Comparison of ENCODE assay signal across 9 cellular contexts in the genomic region with DNA sequence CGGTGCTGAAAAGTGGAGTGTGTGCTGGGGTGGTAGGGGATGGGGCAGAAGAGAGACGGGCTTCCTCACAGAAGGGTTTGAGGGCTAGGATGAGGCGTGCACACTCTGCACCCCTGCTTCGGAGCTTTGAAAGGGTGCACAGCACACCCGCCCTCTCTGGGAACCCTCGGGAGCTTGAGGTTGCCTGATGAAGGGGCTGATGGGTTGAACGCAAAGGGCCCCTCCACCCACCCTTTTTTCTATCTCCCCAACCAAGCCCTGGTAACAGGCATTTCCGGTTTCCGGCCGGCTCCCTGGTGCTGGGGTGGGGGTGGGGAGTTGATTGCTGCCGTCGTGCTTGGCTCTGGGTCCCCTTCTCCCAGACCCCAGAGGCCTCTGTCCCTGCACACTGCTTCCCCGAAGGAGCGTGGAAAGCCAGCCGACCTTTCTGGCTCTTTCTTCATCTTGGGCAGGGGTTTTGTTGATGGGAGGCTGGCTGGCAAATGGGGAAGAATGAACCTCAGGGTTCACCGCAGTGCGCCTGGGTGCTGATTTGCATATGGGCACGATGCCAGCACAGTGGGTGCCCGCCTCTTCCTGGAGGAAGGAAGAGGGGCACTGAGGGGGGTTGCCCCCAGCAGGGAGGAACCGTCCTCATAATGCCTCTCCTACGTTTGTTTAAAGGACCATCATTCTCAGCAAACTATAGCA. TPM values are rescaled to one million over a fixed set of nuclear protein-coding genes. Genes with fewer than 3 reads are reported as not detected.
DNase-seq lines count a peak whose midpoint lies in the region; ATAC-seq, FAIRE-seq and TF ChIP-seq lines count a peak whose summit lies in the region.
"Had no signal": no experiment of that assay in that cellular context is flagged by ENCODE, and none has a peak within 500 bp of the region (broad histone marks: within the 10 kb centered on the region; RNA-seq: fewer than 3 reads in every experiment).

No MANE protein-coding gene starts in this region.

- H3K9me2 ChIP-seq in MM.1S (replicated peaks; ENCODE audit: insufficient read depth, low read length): no peaks in the 10 kb centered on the region

- peak overlapping the region; percentile 79 for H3K4me2 ChIP-seq in MM.1S (ENCODE audit: low read depth, low read length)

- peak overlapping the region; percentile 57 for H3K9ac ChIP-seq in MM.1S (ENCODE audit: low read length)

- H3K4me1 ChIP-seq in ACC112 (ENCODE audit: control insufficient read depth, insufficient read depth, low read length, unreplicated experiment): peaks cover 16% of the 10 kb centered on the region
- peaks cover 34% of the 10 kb centered on the region for H3K4me1 ChIP-seq in MM.1S (ENCODE audit: low read length)

- H3F3A ChIP-seq in MM.1S (ENCODE audit: insufficient read depth, low read length): peaks cover 42% of the 10 kb centered on the region

- no peak for ATAC-seq in GM19023 (IDR thresholded peaks at IDR 0.05; ENCODE audit: unreplicated experiment)

- TF ChIP-seq CTCF in MM.1S (IDR thresholded peaks at IDR 0.05; ENCODE audit: low read length): no peak

- FAIRE-seq in GM19239 (lab: Jason Lieb, UNC): peak; percentile 97

- H3K4me3 ChIP-seq in ACC112 (ENCODE audit: low read depth, low read length) (peak overlapping the region; percentile 49), MM.1S (ENCODE audit: low read length) (peak overlapping the region; percentile 72)

- DNase-seq in GM19239 (ENCODE audit: insufficient read length, low spot score) (peak; percentile 52), MM.1S (peak; percentile 94), mesenteric fat pad (ENCODE audit: low spot score) (peak; percentile 91)
- DNase-seq in activated CD4-positive, alpha-beta T cell treated with anti-CD3 and anti-CD28 coated beads for 24 hours (ENCODE audit: low read depth in 2 of 2): peak; percentile 70 to 75
- peak; percentile 62 to 65 for DNase-seq in stimulated activated CD8-positive, alpha-beta memory T cell treated with anti-CD3 and anti-CD28 coated beads, Interleukin-7, amount 100 ng/mL, for 1 hour (ENCODE audit: low read depth in 2 of 2)

- H3K79me2 ChIP-seq in ACC112 (ENCODE audit: control insufficient read depth, insufficient read depth, low read length, unreplicated experiment) (no peaks in the 10 kb centered on the region), MM.1S (ENCODE audit: low read length) (peaks cover 77% of the 10 kb centered on the region)

- H3K27ac ChIP-seq in ACC112 (ENCODE audit: low read depth, low read length) (peak overlapping the region; percentile 79), MM.1S (ENCODE audit: low read length) (peak overlapping the region; percentile 86), cingulate gyrus (ENCODE audit: low read depth, low read length) (peak overlapping the region; percentile 60)

- H4K20me1 ChIP-seq in MM.1S (ENCODE audit: insufficient read depth, low read length): no peaks in the 10 kb centered on the region

- H3K27me3 ChIP-seq in ACC112 (ENCODE audit: insufficient read depth, low read length) (no peaks in the 10 kb centered on the region), MM.1S (replicated peaks; ENCODE audit: insufficient read depth, low read length) (no peaks in the 10 kb centered on the region)

- no peaks in the 10 kb centered on the region for H3K9me3 ChIP-seq in MM.1S (replicated peaks; ENCODE audit: insufficient read depth, low read length)

- peak overlapping the region; percentile 60 for H2AFZ ChIP-seq in ACC112 (ENCODE audit: low read length, unreplicated experiment)
- peak overlapping the region; percentile 54 for H2AFZ ChIP-seq in MM.1S (ENCODE audit: low read length)

- H3K36me3 ChIP-seq in ACC112 (ENCODE audit: insufficient read depth, low read length) (no peaks in the 10 kb centered on the region), MM.1S (replicated peaks; ENCODE audit: insufficient read depth, low read length) (no peaks in the 10 kb centered on the region)

RNA-seq across cellular contexts. Expression of gene VAV1, which starts 29.0 kb away (rescaled TPM):
- 16.4 TPM for total RNA-seq in mesenteric fat pad
- total RNA-seq: neural crest cell had no signal

RNA-seq across cellular contexts. Expression of gene SH2D3A, which starts 34.3 kb away (rescaled TPM):
- total RNA-seq in mesenteric fat pad: 0.55 TPM
- total RNA-seq: neural crest cell had no signal
